In the genomic region with DNA sequence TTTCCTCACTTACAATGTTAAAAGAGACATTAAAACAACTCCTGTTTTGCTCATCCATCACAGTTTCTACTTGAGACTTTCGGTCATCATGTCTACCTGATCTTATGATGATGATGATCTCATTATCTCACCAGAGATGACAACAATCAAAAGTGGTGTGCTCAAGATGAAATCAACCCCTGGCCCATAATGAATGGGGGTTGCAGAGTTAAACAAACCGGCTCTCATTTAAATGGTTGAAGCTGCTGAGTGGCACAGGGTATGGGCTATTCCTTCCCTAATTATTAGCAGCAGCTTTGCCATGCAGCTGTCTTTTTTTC, we compare ENCODE assay signal across 14 cellular contexts. TPM values are rescaled to one million over a fixed set of nuclear protein-coding genes. Genes with fewer than 3 reads are reported as not detected.
A peak's percentile ranks its signal among the peaks of the same experiment; 100 is the strongest.
DNase-seq lines count a peak whose midpoint lies in the region; ATAC-seq lines count a peak whose summit lies in the region.
"Had no signal": no experiment of that assay in that cellular context is flagged by ENCODE, and none has a peak within 500 bp of the region (broad histone marks: within the 10 kb centered on the region; RNA-seq: fewer than 3 reads in every experiment).

No MANE protein-coding gene starts in this region.

- H3K4me3 Mint-ChIP-seq in activated CD8-positive, alpha-beta memory T cell treated with anti-CD3 and anti-CD28 coated beads, Interleukin-2, amount 10 ng/mL, durations not matched to agents 7 days and 5 days: peak overlapping the region; percentile 53
- peak overlapping the region; percentile 8 for H3K4me3 Mint-ChIP-seq in activated naive CD8-positive, alpha-beta T cell treated with anti-CD3 and anti-CD28 coated beads, Interleukin-2, amount 50 U/mL, for 24 hours
- H3K4me3 Mint-ChIP-seq: WTC11 had no signal

- H3K36me3 Mint-ChIP-seq in activated CD8-positive, alpha-beta memory T cell treated with anti-CD3 and anti-CD28 coated beads, Interleukin-2, amount 10 ng/mL, durations not matched to agents 7 days and 5 days: peaks cover 18% of the 10 kb centered on the region
- peaks cover 71% of the 10 kb centered on the region for H3K36me3 Mint-ChIP-seq in activated naive CD8-positive, alpha-beta T cell treated with anti-CD3 and anti-CD28 coated beads, Interleukin-2, amount 50 U/mL, for 24 hours (ENCODE audit: low read depth)
- H3K36me3 Mint-ChIP-seq: WTC11 had no signal

- no peaks in the 10 kb centered on the region for H3K9me3 Mint-ChIP-seq in activated CD8-positive, alpha-beta memory T cell treated with anti-CD3 and anti-CD28 coated beads, Interleukin-2, amount 10 ng/mL, durations not matched to agents 7 days and 5 days (ENCODE audit: low read depth)
- no peaks in the 10 kb centered on the region for H3K9me3 Mint-ChIP-seq in activated naive CD8-positive, alpha-beta T cell treated with anti-CD3 and anti-CD28 coated beads, Interleukin-2, amount 50 U/mL, for 24 hours
- H3K9me3 Mint-ChIP-seq: WTC11 had no signal

- DNase-seq in activated CD8-positive, alpha-beta memory T cell treated with anti-CD3 and anti-CD28 coated beads, Interleukin-2, amount 10 ng/mL, durations not matched to agents 7 days and 5 days: peak; percentile 53
- no peak for DNase-seq in activated CD8-positive, alpha-beta memory T cell treated with anti-CD3 and anti-CD28 coated beads, Interleukin-2, amount 50 U/mL, for 4 hours
- DNase-seq in NCI-H69 (lab: John Stamatoyannopoulos, UW) (peak; percentile 59), NCI-H2107 (lab: John Stamatoyannopoulos, UW) (no peak), NCI-H774 (lab: John Stamatoyannopoulos, UW) (no peak)
- no peak for DNase-seq in activated naive CD8-positive, alpha-beta T cell treated with anti-CD3 and anti-CD28 coated beads, Interleukin-2, amount 50 U/mL, for 24 hours
- peak; percentile 35 for DNase-seq in stimulated activated CD8-positive, alpha-beta memory T cell treated with anti-CD3 and anti-CD28 coated beads, Interleukin-4, amount 100 ng/mL, for 48 hours
- DNase-seq: activated gamma-delta T cell; cerebellar nuclear complex; stimulated activated CD4-positive, alpha-beta T cell treated with anti-CD3 and anti-CD28 coated beads, Interleukin-12 subunit alpha, Interleukin-12 subunit beta, amount 100 ng/mL, for 4 hours; tibial artery had no signal

- CTCF ChIA-PET in activated CD8-positive, alpha-beta memory T cell treated with anti-CD3 and anti-CD28 coated beads, Interleukin-2, amount 10 ng/mL, durations not matched to agents 7 days and 5 days (lab: Charles Lee): interaction anchor here (0.8 to 3.4 kb wide), 9 partner anchors 9 to 527 kb away, joined by 3 to 14 read pairs (median 4); no protein-coding TSS in a partner anchor

- peak; percentile 64 for ATAC-seq in activated CD8-positive, alpha-beta memory T cell treated with anti-CD3 and anti-CD28 coated beads, Interleukin-2, amount 10 ng/mL, durations not matched to agents 7 days and 5 days
- ATAC-seq in activated naive CD8-positive, alpha-beta T cell treated with anti-CD3 and anti-CD28 coated beads, Interleukin-2, amount 50 U/mL, for 24 hours: no peak
- ATAC-seq in GM18498 (IDR thresholded peaks at IDR 0.05; ENCODE audit: unreplicated experiment): no peak

- H3K4me1 Mint-ChIP-seq in activated CD8-positive, alpha-beta memory T cell treated with anti-CD3 and anti-CD28 coated beads, Interleukin-2, amount 10 ng/mL, durations not matched to agents 7 days and 5 days: peaks cover 65% of the 10 kb centered on the region
- H3K4me1 Mint-ChIP-seq in activated naive CD8-positive, alpha-beta T cell treated with anti-CD3 and anti-CD28 coated beads, Interleukin-2, amount 50 U/mL, for 24 hours: peaks cover 77% of the 10 kb centered on the region

- peak overlapping the region; percentile 87 for H3K27ac Mint-ChIP-seq in activated CD8-positive, alpha-beta memory T cell treated with anti-CD3 and anti-CD28 coated beads, Interleukin-2, amount 10 ng/mL, durations not matched to agents 7 days and 5 days
- H3K27ac Mint-ChIP-seq in activated naive CD8-positive, alpha-beta T cell treated with anti-CD3 and anti-CD28 coated beads, Interleukin-2, amount 50 U/mL, for 24 hours: peak overlapping the region; percentile 85
- H3K27ac Mint-ChIP-seq: WTC11 had no signal

- H3K27me3 Mint-ChIP-seq in activated CD8-positive, alpha-beta memory T cell treated with anti-CD3 and anti-CD28 coated beads, Interleukin-2, amount 10 ng/mL, durations not matched to agents 7 days and 5 days: no peaks in the 10 kb centered on the region
- H3K27me3 Mint-ChIP-seq in activated naive CD8-positive, alpha-beta T cell treated with anti-CD3 and anti-CD28 coated beads, Interleukin-2, amount 50 U/mL, for 24 hours: no peaks in the 10 kb centered on the region

RNA-seq across cellular contexts. Expression of gene GJA10, which starts 58.1 kb away (rescaled TPM):
- total RNA-seq in activated CD8-positive, alpha-beta memory T cell treated with anti-CD3 and anti-CD28 coated beads, Interleukin-2, amount 10 ng/mL, durations not matched to agents 7 days and 5 days: 1 to 10 TPM in 1 of 2 experiments, under 1 TPM in 1; 0.35 to 1.3 TPM
- total RNA-seq: kidney epithelial cell, WTC11 had no signal

Comparison
In these comparisons a context has a peak if more than half of its experiments do, and no peak if none do; other contexts are left out.
1. DNase-seq: peak in activated CD8-positive, alpha-beta memory T cell treated with anti-CD3 and anti-CD28 coated beads, Interleukin-2, amount 10 ng/mL, durations not matched to agents 7 days and 5 days (single experiment), NCI-H69 (single experiment) and stimulated activated CD8-positive, alpha-beta memory T cell treated with anti-CD3 and anti-CD28 coated beads, Interleukin-4, amount 100 ng/mL, for 48 hours (single experiment); none in activated CD8-positive, alpha-beta memory T cell treated with anti-CD3 and anti-CD28 coated beads, Interleukin-2, amount 50 U/mL, for 4 hours (single experiment), activated naive CD8-positive, alpha-beta T cell treated with anti-CD3 and anti-CD28 coated beads, Interleukin-2, amount 50 U/mL, for 24 hours (single experiment), NCI-H2107 (single experiment) and NCI-H774 (single experiment).